13 cellular contexts compared by ENCODE assay signal in the genomic region with DNA sequence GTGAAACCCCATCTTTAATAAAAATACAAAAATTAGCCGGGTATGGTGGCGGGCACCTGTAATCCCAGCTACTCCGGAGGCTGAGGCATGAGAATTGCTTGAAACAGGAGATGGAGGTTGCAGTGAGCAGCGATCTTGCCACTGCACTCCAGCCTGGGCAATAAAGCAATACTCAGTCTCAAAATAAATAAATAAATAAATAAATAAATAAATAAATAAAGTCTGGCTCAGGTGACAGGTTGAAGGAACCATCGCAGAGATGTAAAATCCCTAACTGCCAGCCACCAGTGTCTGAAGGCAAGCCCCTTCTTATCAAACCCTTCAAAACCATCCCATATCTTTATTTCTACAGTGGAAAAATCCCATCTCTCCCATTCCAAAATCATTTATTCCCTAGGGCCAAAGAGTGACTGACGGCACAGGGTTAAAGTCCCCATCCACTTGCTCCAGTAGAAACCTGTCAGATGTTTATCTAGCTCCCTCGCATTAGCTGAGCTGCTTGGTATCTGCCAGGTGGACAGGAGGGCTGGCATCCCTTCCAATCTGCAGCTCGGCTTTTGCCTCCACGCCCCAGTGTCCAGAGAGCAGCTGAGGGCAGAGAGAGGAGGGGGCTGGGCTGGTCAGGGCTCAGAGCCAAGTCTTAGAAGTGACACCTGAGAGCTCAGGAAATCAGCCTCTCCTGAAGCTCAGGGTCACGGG. TPM values are rescaled to one million over a fixed set of nuclear protein-coding genes. Genes with fewer than 3 reads are reported as not detected.
DNase-seq lines count a peak whose midpoint lies in the region; ATAC-seq, FAIRE-seq and TF ChIP-seq lines count a peak whose summit lies in the region.
"Had no signal": no experiment of that assay in that cellular context is flagged by ENCODE, and none has a peak within 500 bp of the region (broad histone marks: within the 10 kb centered on the region; RNA-seq: fewer than 3 reads in every experiment).

No MANE protein-coding gene starts in this region.

- DNase-seq in heart right ventricle (no peak), left cardiac atrium (no peak), breast epithelium (ENCODE audit: low spot score in 2 of 2) (peak in 1 of 2 donors; percentile 69), foreskin melanocyte (no peak), D721Med (ENCODE audit: insufficient read length, low spot score) (no peak)
- no peak for DNase-seq in stimulated activated naive CD4-positive, alpha-beta T cell treated with Interleukin-2 at 50 U/mL for 16 hours (lab: John Stamatoyannopoulos, UW)
- DNase-seq: activated naive CD4-positive, alpha-beta T cell treated with Interleukin-2 at 50 U/mL for 16 hours; BE2C; natural killer cell had no signal

- H3K27me3 ChIP-seq in heart right ventricle (no peaks in the 10 kb centered on the region), breast epithelium (no peaks in the 10 kb centered on the region)
- H3K27me3 ChIP-seq: BE2C had no signal

- peaks cover 5% of the 10 kb centered on the region for H3K27me3 Mint-ChIP-seq in nephron (ENCODE audit: low read depth)

- no peak for TF ChIP-seq POLR2A in breast epithelium (IDR thresholded peaks at IDR 0.05)

- no peak overlapping the region for H3K4me3 ChIP-seq in heart right ventricle
- peak overlapping the region in 2 of 3 donors; percentile 88 to 96 for H3K4me3 ChIP-seq in breast epithelium

- 72 to 89% methylated on average over 10 of the region's 10 CpGs for WGBS in heart right ventricle, 2 donors

- H3K36me3 ChIP-seq in heart right ventricle, result peaks cover 0 to 24% (median 0%) of the 10 kb centered on the region in 9 donors
- no peaks in the 10 kb centered on the region for H3K36me3 ChIP-seq in breast epithelium
- H3K36me3 ChIP-seq: BE2C had no signal

- intact Hi-C loops in heart right ventricle (cut with DNase I), result no loop called here
- intact Hi-C loops in left cardiac atrium (cut with DNase I), result no loop called here
- intact Hi-C loops in breast epithelium (cut with DNase I; ENCODE audit: low total_unique reads), result no loop called here

- H3K4me1 ChIP-seq in heart right ventricle (peaks cover 3 to 93% (median 72%) of the 10 kb centered on the region in 9 donors), breast epithelium (peaks cover 15 to 20% of the 10 kb centered on the region in 2 donors)

- H3K9me3 Mint-ChIP-seq in nephron, result no peaks in the 10 kb centered on the region
- H3K9me3 Mint-ChIP-seq: natural killer cell; T-helper 1 cell treated with Interleukin-12 subunit alpha and Interleukin-12 subunit beta and Interleukin-4 antibody, amounts not matched to agents 30 μg/mL and 1 μg/mL, for 36 hours had no signal

- ATAC-seq in heart right ventricle, result no peak
- no peak for ATAC-seq in left cardiac atrium
- ATAC-seq in GM19397 (IDR thresholded peaks at IDR 0.05; ENCODE audit: unreplicated experiment), result no peak
- ATAC-seq: natural killer cell had no signal

- peak overlapping the region in 7 of 10 donors; percentile 53 to 98 (median 94) for H3K27ac ChIP-seq in heart right ventricle
- peak overlapping the region; percentile 97 to 99 for H3K27ac ChIP-seq in breast epithelium
- H3K27ac ChIP-seq: KMS-11 had no signal

- H3K9me3 ChIP-seq in heart right ventricle (no peaks in the 10 kb centered on the region), breast epithelium (no peaks in the 10 kb centered on the region)
- H3K9me3 ChIP-seq: BE2C had no signal

- H3K4me1 Mint-ChIP-seq in nephron, result peaks cover 76% of the 10 kb centered on the region

- no peaks in the 10 kb centered on the region for H3K36me3 Mint-ChIP-seq in nephron (ENCODE audit: low read depth)
- H3K36me3 Mint-ChIP-seq: natural killer cell had no signal

- H3K4me3 Mint-ChIP-seq in nephron, result peak overlapping the region in 2 of 3 experiments; percentile 11 to 28
- H3K4me3 Mint-ChIP-seq: natural killer cell; T-helper 1 cell treated with Interleukin-12 subunit alpha and Interleukin-12 subunit beta and Interleukin-4 antibody, amounts not matched to agents 30 μg/mL and 1 μg/mL, for 36 hours had no signal

- no peak for FAIRE-seq in D721Med (lab: Jason Lieb, UNC)

- no peak for TF ChIP-seq CTCF in heart right ventricle (IDR thresholded peaks at IDR 0.05)
- no peak for TF ChIP-seq CTCF in breast epithelium (IDR thresholded peaks at IDR 0.05)
- no peak for TF ChIP-seq CTCF in nephron (IDR thresholded peaks at IDR 0.05; ENCODE audit: unreplicated experiment in 3 of 3)
- no peak for TF ChIP-seq CTCF in D721Med (IDR thresholded peaks at IDR 0.05; ENCODE audit: insufficient read depth, missing control alignments)

- H3K27ac Mint-ChIP-seq in nephron, result peak overlapping the region; percentile 95 to 99 (median 98)
- H3K27ac Mint-ChIP-seq: natural killer cell; T-helper 1 cell treated with Interleukin-12 subunit alpha and Interleukin-12 subunit beta and Interleukin-4 antibody, amounts not matched to agents 30 μg/mL and 1 μg/mL, for 36 hours had no signal

RNA-seq across cellular contexts. Expression of a gene that starts 5.0 kb away (rescaled TPM):
- total RNA-seq in heart right ventricle (100 to 1,000 TPM in 1 of 10 donors, 10 to 100 TPM in 9; 48.1 to 103 (median 58.9) TPM), left cardiac atrium (100 to 1,000 TPM in 1 of 2 donors, 10 to 100 TPM in 1; 95.1 to 154 TPM), breast epithelium (1,000 to 10,000 TPM in 1 of 3 donors, 100 to 1,000 TPM in 2; 186 to 1,491 (median 767) TPM)
- polyA plus RNA-seq in heart right ventricle, result 100 to 1,000 TPM in 1 of 2 donors, 10 to 100 TPM in 1; 74.5 to 104 TPM

RNA-seq across cellular contexts. Expression of a gene that starts 33.0 kb away (rescaled TPM):
- total RNA-seq in heart right ventricle (10 to 100 TPM; 14.4 to 40.0 (median 23.6) TPM), left cardiac atrium (10 to 100 TPM; 39.9 to 48.5 TPM), breast epithelium (100 to 1,000 TPM in 1 of 3 donors, 10 to 100 TPM in 2; 65.7 to 116 (median 92.7) TPM)
- polyA plus RNA-seq in heart right ventricle, result 10 to 100 TPM; 20.8 to 35.6 TPM

RNA-seq across cellular contexts. Expression of a gene that starts 37.0 kb away (rescaled TPM):
- 100 to 1,000 TPM in 3 of 10 donors, 10 to 100 TPM in 7; 29.5 to 111 (median 89.0) TPM for total RNA-seq in heart right ventricle
- polyA plus RNA-seq in heart right ventricle, result 10 to 100 TPM; 13.7 to 61.5 TPM
- total RNA-seq in left cardiac atrium, result 10 to 100 TPM; 20.7 to 34.8 TPM
- total RNA-seq in breast epithelium, result 10 to 100 TPM; 11.3 to 31.5 (median 22.7) TPM

Comparison
In these comparisons a context has a peak if more than half of its experiments do, and no peak if none do; other contexts are left out.
1. H3K4me3 ChIP-seq: peak in breast epithelium (2 of 3); none in heart right ventricle (0 of 10).